32 cellular contexts compared by ENCODE assay signal in genomic region chr6:81575446-81575845, GRCh38.
A peak's percentile ranks its signal among the peaks of the same experiment; 100 is the strongest.
DNase-seq lines count a peak whose midpoint lies in the region; ATAC-seq, FAIRE-seq and TF ChIP-seq lines count a peak whose summit lies in the region.
"Had no signal": no experiment of that assay in that cellular context is flagged by ENCODE, and none has a peak within 500 bp of the region (broad histone marks: within the 10 kb centered on the region; RNA-seq: fewer than 3 reads in every experiment).

No MANE protein-coding gene starts in this region.

- peak overlapping the region; percentile 32 for H3K27ac ChIP-seq in left ventricle myocardium inferior (replicated peaks)
- no peak overlapping the region for H3K27ac ChIP-seq in astrocyte (ENCODE audit: low read depth, low read length)
- peak overlapping the region; percentile 54 for H3K27ac ChIP-seq in vagina
- H3K27ac ChIP-seq: brain microvascular endothelial cell, psoas muscle, SJCRH30, upper lobe of right lung had no signal

- no peak overlapping the region for H2AFZ ChIP-seq in astrocyte (ENCODE audit: low read depth, low read length)

- H3K4me2 ChIP-seq in astrocyte (ENCODE audit: low read length) = no peak overlapping the region

- no peaks in the 10 kb centered on the region for H3K79me2 ChIP-seq in astrocyte (ENCODE audit: insufficient read depth, low read length)

- peaks cover 2% of the 10 kb centered on the region for H3K27me3 Mint-ChIP-seq in astrocyte (ENCODE audit: low read depth, unreplicated experiment)
- H3K27me3 Mint-ChIP-seq: activated CD4-positive, alpha-beta memory T cell treated with anti-CD3 and anti-CD28 coated beads, Interleukin-2, amount 10 ng/mL, durations not matched to agents 7 days and 5 days; B cell had no signal

- peak overlapping the region; percentile 4 for H3K27ac Mint-ChIP-seq in astrocyte (ENCODE audit: unreplicated experiment)
- H3K27ac Mint-ChIP-seq: activated CD4-positive, alpha-beta memory T cell treated with anti-CD3 and anti-CD28 coated beads, Interleukin-2, amount 10 ng/mL, durations not matched to agents 7 days and 5 days; B cell; CD8-positive, alpha-beta T cell; mesothelial cell of epicardium; naive thymus-derived CD8-positive, alpha-beta T cell; stimulated activated memory B cell treated with anti-CD40 and anti-IgM and Interleukin-4, amounts not matched to agents 10 μg/mL and 1 μg/mL and 100 μg/mL, for 72 hours had no signal

- H3K9me3 ChIP-seq in left ventricle myocardium inferior (replicated peaks) (no peaks in the 10 kb centered on the region), astrocyte (ENCODE audit: insufficient read depth, low read depth, low read length) (no peaks in the 10 kb centered on the region), mucosa of descending colon (no peaks in the 10 kb centered on the region), vagina (no peaks in the 10 kb centered on the region)
- H3K9me3 ChIP-seq: psoas muscle, SJCRH30, upper lobe of right lung had no signal

- H4K20me1 ChIP-seq in astrocyte (ENCODE audit: insufficient read depth, low read length) = no peaks in the 10 kb centered on the region

- H3K36me3 ChIP-seq in left ventricle myocardium inferior (no peaks in the 10 kb centered on the region), astrocyte (ENCODE audit: insufficient read depth, low read length) (no peaks in the 10 kb centered on the region), mucosa of descending colon (ENCODE audit: low read depth) (no peaks in the 10 kb centered on the region), vagina (no peaks in the 10 kb centered on the region)
- H3K36me3 ChIP-seq: brain microvascular endothelial cell, SJCRH30, upper lobe of right lung had no signal

- no peak overlapping the region for H3K4me3 Mint-ChIP-seq in astrocyte (ENCODE audit: unreplicated experiment)
- H3K4me3 Mint-ChIP-seq: activated CD4-positive, alpha-beta memory T cell treated with anti-CD3 and anti-CD28 coated beads, Interleukin-2, amount 10 ng/mL, durations not matched to agents 7 days and 5 days; B cell; CD8-positive, alpha-beta T cell; mesothelial cell of epicardium; naive thymus-derived CD8-positive, alpha-beta T cell; stimulated activated memory B cell treated with anti-CD40 and anti-IgM and Interleukin-4, amounts not matched to agents 10 μg/mL and 1 μg/mL and 100 μg/mL, for 72 hours had no signal

- ATAC-seq in mucosa of descending colon = peak; percentile 36
- ATAC-seq in HG03521 (IDR thresholded peaks at IDR 0.05; ENCODE audit: unreplicated experiment) = no peak
- ATAC-seq: CD8-positive, alpha-beta T cell; naive thymus-derived CD8-positive, alpha-beta T cell; psoas muscle; stimulated activated memory B cell treated with anti-CD40 and anti-IgM and Interleukin-4, amounts not matched to agents 10 μg/mL and 1 μg/mL and 100 μg/mL, for 72 hours; upper lobe of right lung had no signal

- H3K9ac ChIP-seq in astrocyte (ENCODE audit: low read length) = no peak overlapping the region

- peaks cover 3% of the 10 kb centered on the region for H3K9me3 Mint-ChIP-seq in astrocyte (ENCODE audit: unreplicated experiment)
- H3K9me3 Mint-ChIP-seq: activated CD4-positive, alpha-beta memory T cell treated with anti-CD3 and anti-CD28 coated beads, Interleukin-2, amount 10 ng/mL, durations not matched to agents 7 days and 5 days; CD8-positive, alpha-beta T cell; stimulated activated memory B cell treated with anti-CD40 and anti-IgM and Interleukin-4, amounts not matched to agents 10 μg/mL and 1 μg/mL and 100 μg/mL, for 72 hours had no signal

- no peak for FAIRE-seq in astrocyte (lab: Jason Lieb, UNC)
- FAIRE-seq: endothelial cell of umbilical vein, RCC 7860 had no signal

- intact Hi-C loops in left ventricle myocardium inferior (cut with micrococcal nuclease) = no loop called here
- intact Hi-C loops in cardiac septum (cut with DNase I) = no loop called here
- intact Hi-C loops in mucosa of descending colon (cut with DNase I, micrococcal nuclease) = no loop called here
- intact Hi-C loops in vagina (cut with DNase I) = no loop called here

- no peak for TF ChIP-seq CTCF in left ventricle myocardium inferior (IDR thresholded peaks at IDR 0.05; ENCODE audit: borderline replicate concordance)
- TF ChIP-seq CTCF in astrocyte (IDR thresholded peaks at IDR 0.05; ENCODE audit: insufficient read depth, low read depth, low read length) = no peak
- no peak for TF ChIP-seq CTCF in mucosa of descending colon (IDR thresholded peaks at IDR 0.05)
- no peak for TF ChIP-seq CTCF in vagina (IDR thresholded peaks at IDR 0.05)
- no peak for TF ChIP-seq CTCF in GM10266 (IDR thresholded peaks at IDR 0.05; ENCODE audit: control insufficient read depth, insufficient read depth, low read depth, missing control alignments)

- H3K27me3 ChIP-seq in left ventricle myocardium inferior (ENCODE audit: low read depth) = no peaks in the 10 kb centered on the region
- no peaks in the 10 kb centered on the region for H3K27me3 ChIP-seq in astrocyte (ENCODE audit: insufficient read depth, low read length)
- no peaks in the 10 kb centered on the region for H3K27me3 ChIP-seq in vagina
- H3K27me3 ChIP-seq: brain microvascular endothelial cell, SJCRH30, upper lobe of right lung had no signal

- H3K4me1 ChIP-seq in left ventricle myocardium inferior (peaks cover 38% of the 10 kb centered on the region), astrocyte (ENCODE audit: insufficient read depth, low read length) (no peaks in the 10 kb centered on the region), mucosa of descending colon (ENCODE audit: low read depth) (no peaks in the 10 kb centered on the region), vagina (peaks cover 25% of the 10 kb centered on the region)
- H3K4me1 ChIP-seq: psoas muscle, upper lobe of right lung had no signal

- peaks cover 2% of the 10 kb centered on the region for H3K4me1 Mint-ChIP-seq in astrocyte (ENCODE audit: low read depth, unreplicated experiment)
- H3K4me1 Mint-ChIP-seq: activated CD4-positive, alpha-beta memory T cell treated with anti-CD3 and anti-CD28 coated beads, Interleukin-2, amount 10 ng/mL, durations not matched to agents 7 days and 5 days; B cell; mesothelial cell of epicardium; naive thymus-derived CD8-positive, alpha-beta T cell; stimulated activated memory B cell treated with anti-CD40 and anti-IgM and Interleukin-4, amounts not matched to agents 10 μg/mL and 1 μg/mL and 100 μg/mL, for 72 hours had no signal

- DNase-seq in left ventricle myocardium inferior = no peak
- DNase-seq in cardiac septum (ENCODE audit: low spot score) = no peak
- no peak for DNase-seq in astrocyte (ENCODE audit: low read depth)
- DNase-seq in mucosa of descending colon = peak in 1 of 3 donors; percentile 6
- DNase-seq in vagina (ENCODE audit: extremely low spot score in 2 of 2) = no peak
- no peak for DNase-seq in amygdala (lab: John Stamatoyannopoulos, UW)
- DNase-seq in GM10266 (ENCODE audit: extremely low spot score) = no peak
- DNase-seq: 8988T; activated CD4-positive, alpha-beta memory T cell treated with anti-CD3 and anti-CD28 coated beads, Interleukin-2, amount 10 ng/mL, durations not matched to agents 7 days and 5 days; activated CD8-positive, alpha-beta memory T cell treated with anti-CD3 and anti-CD28 coated beads, Interleukin-2, amount 50 U/mL, for 4 hours; activated naive CD4-positive, alpha-beta T cell treated with Interleukin-2 at 50 U/mL for 16 hours; brain microvascular endothelial cell; CD8-positive, alpha-beta T cell; HCEC 1CT; Kasumi-1; MV-4-11; naive thymus-derived CD8-positive, alpha-beta T cell; NCI-H1436 treated with DMSO at 0.1 percent for 48 hours; NCI-H446; NCI-H82; nucleus accumbens; psoas muscle; SJCRH30; substantia nigra; T-helper 9 cell; upper lobe of right lung had no signal

- TF ChIP-seq POLR2A in vagina (IDR thresholded peaks at IDR 0.05) = no peak

- H3K4me3 ChIP-seq in left ventricle myocardium inferior (no peak overlapping the region), astrocyte (ENCODE audit: insufficient read depth, low read depth, low read length) (no peak overlapping the region), mucosa of descending colon (no peak overlapping the region), vagina (no peak overlapping the region)
- H3K4me3 ChIP-seq: psoas muscle, SJCRH30, upper lobe of right lung had no signal

- no peaks in the 10 kb centered on the region for H3K36me3 Mint-ChIP-seq in astrocyte (ENCODE audit: low read depth, unreplicated experiment)
- H3K36me3 Mint-ChIP-seq: CD8-positive, alpha-beta T cell; mesothelial cell of epicardium; stimulated activated memory B cell treated with anti-CD40 and anti-IgM and Interleukin-4, amounts not matched to agents 10 μg/mL and 1 μg/mL and 100 μg/mL, for 72 hours had no signal
